17 cellular contexts compared by ENCODE assay signal in genomic region chr10:102656791-102657371, GRCh38. TPM values are rescaled to one million over a fixed set of nuclear protein-coding genes. Genes with fewer than 3 reads are reported as not detected.
DNase-seq lines count a peak whose midpoint lies in the region; ATAC-seq, FAIRE-seq and TF ChIP-seq lines count a peak whose summit lies in the region.
"Had no signal": no experiment of that assay in that cellular context is flagged by ENCODE, and none has a peak within 500 bp of the region (broad histone marks: within the 10 kb centered on the region; RNA-seq: fewer than 3 reads in every experiment).

No MANE protein-coding gene starts in this region.

- FAIRE-seq in HTR-8/SVneo (lab: Jason Lieb, UNC) = no peak
- FAIRE-seq: keratinocyte had no signal

- intact Hi-C loops in activated CD8-positive, alpha-beta T cell treated with anti-CD3 and anti-CD28 coated beads for 36 hours (cut with micrococcal nuclease) = no loop called here
- intact Hi-C loops in dorsolateral prefrontal cortex (cut with DNase I) = no loop called here

- TF ChIP-seq POLR2A in tibial nerve (IDR thresholded peaks at IDR 0.05) = no peak

- no peak overlapping the region for H3K4me3 ChIP-seq in dorsolateral prefrontal cortex
- H3K4me3 ChIP-seq in tibial nerve = no peak overlapping the region
- H3K4me3 ChIP-seq: SJCRH30 had no signal

- no peaks in the 10 kb centered on the region for H3K9me3 ChIP-seq in tibial nerve
- H3K9me3 ChIP-seq: SJCRH30 had no signal

- CTCF ChIA-PET in activated CD8-positive, alpha-beta T cell treated with anti-CD3 and anti-CD28 coated beads for 36 hours (lab: Charles Lee) = interaction anchor here (1.3 to 8.6 kb wide), 2 partner anchors 9 to 13 kb away, joined by 3 to 73 read pairs; no protein-coding TSS in a partner anchor
- CTCF ChIA-PET in activated CD8-positive, alpha-beta T cell treated with anti-CD3 and anti-CD28 coated beads, Interleukin-2, amount 10 ng/mL, durations not matched to agents 7 days and 5 days (lab: Charles Lee) = interaction anchor here (1.4 to 8.4 kb wide), 3 partner anchors 12 to 22 kb away, joined by 3 to 61 read pairs (median 51); partner anchors contain the start of gene TRIM8

- no peak for TF ChIP-seq EP300 in tibial nerve (IDR thresholded peaks at IDR 0.05)

- WGBS in tibial nerve, 2 donors = 92% methylated on average over 39 to 42 of the region's 42 CpGs

- peaks cover 0 to 93% (median 38%) of the 10 kb centered on the region in 4 donors for H3K4me1 ChIP-seq in tibial nerve

- H3K27me3 ChIP-seq in dorsolateral prefrontal cortex (no peaks in the 10 kb centered on the region), tibial nerve (no peaks in the 10 kb centered on the region)
- H3K27me3 ChIP-seq: SJCRH30 had no signal

- no peak overlapping the region for H3K4me3 Mint-ChIP-seq in activated CD8-positive, alpha-beta T cell treated with anti-CD3 and anti-CD28 coated beads for 36 hours
- H3K4me3 Mint-ChIP-seq in activated CD8-positive, alpha-beta T cell treated with anti-CD3 and anti-CD28 coated beads, Interleukin-2, amount 10 ng/mL, durations not matched to agents 7 days and 5 days = no peak overlapping the region
- H3K4me3 Mint-ChIP-seq in naive thymus-derived CD8-positive, alpha-beta T cell = peak overlapping the region in 1 of 10 donors; percentile 10
- H3K4me3 Mint-ChIP-seq: CD8-positive, alpha-beta T cell had no signal

- DNase-seq in activated CD8-positive, alpha-beta T cell treated with anti-CD3 and anti-CD28 coated beads for 36 hours = no peak
- no peak for DNase-seq in activated CD8-positive, alpha-beta T cell treated with anti-CD3 and anti-CD28 coated beads, Interleukin-2, amount 10 ng/mL, durations not matched to agents 7 days and 5 days
- DNase-seq in dorsolateral prefrontal cortex = peak in 1 of 10 donors; percentile 33
- DNase-seq in naive thymus-derived CD8-positive, alpha-beta T cell = no peak
- DNase-seq in tibial nerve (ENCODE audit: low spot score in 2 of 2) = no peak
- no peak for DNase-seq in NCI-H2029 (lab: John Stamatoyannopoulos, UW)
- DNase-seq in NCI-H510A treated with DMSO at 0.1 percent for 48 hours (lab: John Stamatoyannopoulos, UW) = no peak
- no peak for DNase-seq in HTR-8/SVneo (ENCODE audit: insufficient read length, low spot score)
- DNase-seq: activated CD4-positive, alpha-beta T cell treated with anti-CD3 and anti-CD28 coated beads for 4 hours; activated T-cell treated with anti-CD3 and anti-CD28 coated beads, Interleukin-2, amount 50 U/mL, for 48 hours; CD8-positive, alpha-beta T cell; NCI-H1436; NCI-H446 treated with DMSO at 0.1 percent for 48 hours; SJCRH30 had no signal

- H3K9me3 Mint-ChIP-seq in activated CD8-positive, alpha-beta T cell treated with anti-CD3 and anti-CD28 coated beads for 36 hours = no peaks in the 10 kb centered on the region
- H3K9me3 Mint-ChIP-seq in activated CD8-positive, alpha-beta T cell treated with anti-CD3 and anti-CD28 coated beads, Interleukin-2, amount 10 ng/mL, durations not matched to agents 7 days and 5 days (ENCODE audit: insufficient read depth) = no peaks in the 10 kb centered on the region
- no peaks in the 10 kb centered on the region for H3K9me3 Mint-ChIP-seq in naive thymus-derived CD8-positive, alpha-beta T cell
- H3K9me3 Mint-ChIP-seq: CD8-positive, alpha-beta T cell had no signal

- no peak for ATAC-seq in activated CD8-positive, alpha-beta T cell treated with anti-CD3 and anti-CD28 coated beads for 36 hours
- no peak for ATAC-seq in activated CD8-positive, alpha-beta T cell treated with anti-CD3 and anti-CD28 coated beads, Interleukin-2, amount 10 ng/mL, durations not matched to agents 7 days and 5 days
- no peak for ATAC-seq in naive thymus-derived CD8-positive, alpha-beta T cell
- ATAC-seq: CD8-positive, alpha-beta T cell had no signal

- H3K27ac ChIP-seq in dorsolateral prefrontal cortex (peak overlapping the region in 40 of 59 donors; percentile 2 to 83 (median 54)), tibial nerve (peak overlapping the region in 3 of 4 donors; percentile 25 to 79 (median 57))
- H3K27ac ChIP-seq: 22Rv1, SJCRH30 had no signal

- peak overlapping the region; percentile 60 for H3K27ac Mint-ChIP-seq in activated CD8-positive, alpha-beta T cell treated with anti-CD3 and anti-CD28 coated beads for 36 hours
- no peak overlapping the region for H3K27ac Mint-ChIP-seq in activated CD8-positive, alpha-beta T cell treated with anti-CD3 and anti-CD28 coated beads, Interleukin-2, amount 10 ng/mL, durations not matched to agents 7 days and 5 days
- H3K27ac Mint-ChIP-seq in naive thymus-derived CD8-positive, alpha-beta T cell = peak overlapping the region in 7 of 10 donors; percentile 25 to 90 (median 43)
- H3K27ac Mint-ChIP-seq: CD8-positive, alpha-beta T cell had no signal

- no peak for TF ChIP-seq CTCF in activated CD8-positive, alpha-beta T cell treated with anti-CD3 and anti-CD28 coated beads for 36 hours (IDR thresholded peaks at IDR 0.05)
- TF ChIP-seq CTCF in dorsolateral prefrontal cortex (IDR thresholded peaks at IDR 0.05 in 54 of 56, conservative IDR thresholded peaks at IDR 0.05 in 2 of 56; ENCODE audit: low read depth in 1 of 56, partially characterized antibody in 56 of 56) = no peak
- TF ChIP-seq CTCF in tibial nerve (IDR thresholded peaks at IDR 0.05) = no peak

- H3K36me3 Mint-ChIP-seq in activated CD8-positive, alpha-beta T cell treated with anti-CD3 and anti-CD28 coated beads for 36 hours (ENCODE audit: low read depth) = peaks cover 46% of the 10 kb centered on the region
- H3K36me3 Mint-ChIP-seq in activated CD8-positive, alpha-beta T cell treated with anti-CD3 and anti-CD28 coated beads, Interleukin-2, amount 10 ng/mL, durations not matched to agents 7 days and 5 days (ENCODE audit: low read depth) = peaks cover 57% of the 10 kb centered on the region
- H3K36me3 Mint-ChIP-seq in naive thymus-derived CD8-positive, alpha-beta T cell = peaks cover 0 to 52% (median 6%) of the 10 kb centered on the region in 3 donors

- POLR2A ChIA-PET in activated CD8-positive, alpha-beta T cell treated with anti-CD3 and anti-CD28 coated beads for 36 hours (lab: Charles Lee) = interaction anchor here (0.9 to 2.0 kb wide), 5 partner anchors 10 to 22 kb away, joined by 3 to 11 read pairs (median 5); partner anchors contain the start of gene TRIM8
- POLR2A ChIA-PET in activated CD8-positive, alpha-beta T cell treated with anti-CD3 and anti-CD28 coated beads, Interleukin-2, amount 10 ng/mL, durations not matched to agents 7 days and 5 days (lab: Charles Lee) = interaction anchor here (1.1 to 1.9 kb wide), 3 partner anchors 10 to 17 kb away, joined by 4 to 7 read pairs (median 4); no protein-coding TSS in a partner anchor
- POLR2A ChIA-PET in naive thymus-derived CD8-positive, alpha-beta T cell (lab: Charles Lee) = interaction anchor here (1.3 to 29.2 kb wide), 4 partner anchors 5 to 44 kb away, joined by 3 to 624 read pairs (median 314); partner anchors contain the start of gene TRIM8

- H3K27me3 Mint-ChIP-seq in activated CD8-positive, alpha-beta T cell treated with anti-CD3 and anti-CD28 coated beads for 36 hours = no peaks in the 10 kb centered on the region
- H3K27me3 Mint-ChIP-seq in activated CD8-positive, alpha-beta T cell treated with anti-CD3 and anti-CD28 coated beads, Interleukin-2, amount 10 ng/mL, durations not matched to agents 7 days and 5 days (ENCODE audit: low read depth) = no peaks in the 10 kb centered on the region
- no peaks in the 10 kb centered on the region for H3K27me3 Mint-ChIP-seq in naive thymus-derived CD8-positive, alpha-beta T cell
- H3K27me3 Mint-ChIP-seq: progenitor cell of endocrine pancreas had no signal

- peaks cover 0 to 68% (median 31%) of the 10 kb centered on the region in 3 donors for H3K36me3 ChIP-seq in tibial nerve

- peaks cover 73% of the 10 kb centered on the region for H3K4me1 Mint-ChIP-seq in activated CD8-positive, alpha-beta T cell treated with anti-CD3 and anti-CD28 coated beads for 36 hours (ENCODE audit: low read depth)
- peaks cover 74% of the 10 kb centered on the region for H3K4me1 Mint-ChIP-seq in activated CD8-positive, alpha-beta T cell treated with anti-CD3 and anti-CD28 coated beads, Interleukin-2, amount 10 ng/mL, durations not matched to agents 7 days and 5 days (ENCODE audit: low read depth)
- peaks cover 35 to 85% (median 77%) of the 10 kb centered on the region in 4 donors for H3K4me1 Mint-ChIP-seq in naive thymus-derived CD8-positive, alpha-beta T cell

RNA-seq across cellular contexts. Expression of gene TRIM8, which starts 12.6 kb away (rescaled TPM):
- 10 to 100 TPM; 39.5 to 39.8 TPM for total RNA-seq in activated CD8-positive, alpha-beta T cell treated with anti-CD3 and anti-CD28 coated beads for 36 hours
- total RNA-seq in activated CD8-positive, alpha-beta T cell treated with anti-CD3 and anti-CD28 coated beads, Interleukin-2, amount 10 ng/mL, durations not matched to agents 7 days and 5 days = 10 to 100 TPM; 45.0 to 47.1 TPM
- 100 to 1,000 TPM in 118 of 120 experiments, 10 to 100 TPM in 2; 95.2 to 308 (median 133) TPM for total RNA-seq in dorsolateral prefrontal cortex
- total RNA-seq in naive thymus-derived CD8-positive, alpha-beta T cell = 10 to 100 TPM; 61.4 to 67.3 TPM
- polyA plus RNA-seq in naive thymus-derived CD8-positive, alpha-beta T cell = 10 to 100 TPM; 27.5 to 53.2 (median 34.7) TPM
- total RNA-seq in tibial nerve = 100 to 1,000 TPM; 156 to 206 (median 157) TPM

RNA-seq across cellular contexts. Expression of gene ARL3, which starts 57.3 kb away (rescaled TPM):
- total RNA-seq in activated CD8-positive, alpha-beta T cell treated with anti-CD3 and anti-CD28 coated beads for 36 hours = 1 to 10 TPM; 5.3 to 6.2 TPM
- total RNA-seq in activated CD8-positive, alpha-beta T cell treated with anti-CD3 and anti-CD28 coated beads, Interleukin-2, amount 10 ng/mL, durations not matched to agents 7 days and 5 days = 1 to 10 TPM; 4.7 to 5.2 TPM
- 10 to 100 TPM; 16.6 to 45.7 (median 35.4) TPM for total RNA-seq in dorsolateral prefrontal cortex
- 1 to 10 TPM; 3.6 to 3.8 TPM for total RNA-seq in naive thymus-derived CD8-positive, alpha-beta T cell
- polyA plus RNA-seq in naive thymus-derived CD8-positive, alpha-beta T cell = 1 to 10 TPM; 3.7 to 4.4 (median 3.9) TPM
- 10 to 100 TPM; 11.0 to 17.7 (median 13.8) TPM for total RNA-seq in tibial nerve

RNA-seq across cellular contexts. Expression of gene SFXN2, which starts 57.6 kb away (rescaled TPM):
- total RNA-seq in activated CD8-positive, alpha-beta T cell treated with anti-CD3 and anti-CD28 coated beads for 36 hours = 10 to 100 TPM; 12.8 to 16.3 TPM
- total RNA-seq in activated CD8-positive, alpha-beta T cell treated with anti-CD3 and anti-CD28 coated beads, Interleukin-2, amount 10 ng/mL, durations not matched to agents 7 days and 5 days = 10 to 100 TPM; 22.2 TPM
- 10 to 100 TPM in 34 of 120 experiments, 1 to 10 TPM in 86; 3.3 to 14.5 (median 8.6) TPM for total RNA-seq in dorsolateral prefrontal cortex
- total RNA-seq in naive thymus-derived CD8-positive, alpha-beta T cell = 10 to 100 TPM; 30.0 to 32.6 TPM
- polyA plus RNA-seq in naive thymus-derived CD8-positive, alpha-beta T cell = 10 to 100 TPM in 1 of 3 donors, 1 to 10 TPM in 2; 6.6 to 16.5 (median 9.0) TPM
- 10 to 100 TPM in 3 of 4 donors, 1 to 10 TPM in 1; 7.2 to 26.4 (median 11.3) TPM for total RNA-seq in tibial nerve
